Comparison of ENCODE assay signal across 1 cellular context in the genomic region with DNA sequence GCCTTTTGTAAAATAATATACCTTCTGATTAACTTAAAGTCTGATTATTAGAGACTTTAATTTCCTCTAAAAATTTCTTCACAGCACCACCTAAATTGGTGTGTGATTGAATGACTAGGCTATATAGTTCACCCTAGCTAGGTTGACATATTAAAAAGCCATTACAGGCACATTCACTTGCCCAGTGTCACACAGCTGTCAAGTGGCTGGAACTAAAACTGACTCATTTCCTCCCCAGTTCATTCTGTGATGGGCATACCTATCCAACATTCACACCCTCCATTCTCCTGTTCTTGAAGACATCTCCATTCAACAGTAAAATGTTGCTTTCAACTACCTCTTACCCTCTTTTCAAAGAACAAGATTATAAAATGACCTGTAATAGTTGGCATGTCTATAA.
TF ChIP-seq lines count a peak whose summit lies in the region.

No MANE protein-coding gene starts in this region.

TF ChIP-seq in GM12878, 131 proteins besides CTCF, POLR2A, EP300 and RAD21 (continued from another document):
- TF ChIP-seq, protein P1, sequence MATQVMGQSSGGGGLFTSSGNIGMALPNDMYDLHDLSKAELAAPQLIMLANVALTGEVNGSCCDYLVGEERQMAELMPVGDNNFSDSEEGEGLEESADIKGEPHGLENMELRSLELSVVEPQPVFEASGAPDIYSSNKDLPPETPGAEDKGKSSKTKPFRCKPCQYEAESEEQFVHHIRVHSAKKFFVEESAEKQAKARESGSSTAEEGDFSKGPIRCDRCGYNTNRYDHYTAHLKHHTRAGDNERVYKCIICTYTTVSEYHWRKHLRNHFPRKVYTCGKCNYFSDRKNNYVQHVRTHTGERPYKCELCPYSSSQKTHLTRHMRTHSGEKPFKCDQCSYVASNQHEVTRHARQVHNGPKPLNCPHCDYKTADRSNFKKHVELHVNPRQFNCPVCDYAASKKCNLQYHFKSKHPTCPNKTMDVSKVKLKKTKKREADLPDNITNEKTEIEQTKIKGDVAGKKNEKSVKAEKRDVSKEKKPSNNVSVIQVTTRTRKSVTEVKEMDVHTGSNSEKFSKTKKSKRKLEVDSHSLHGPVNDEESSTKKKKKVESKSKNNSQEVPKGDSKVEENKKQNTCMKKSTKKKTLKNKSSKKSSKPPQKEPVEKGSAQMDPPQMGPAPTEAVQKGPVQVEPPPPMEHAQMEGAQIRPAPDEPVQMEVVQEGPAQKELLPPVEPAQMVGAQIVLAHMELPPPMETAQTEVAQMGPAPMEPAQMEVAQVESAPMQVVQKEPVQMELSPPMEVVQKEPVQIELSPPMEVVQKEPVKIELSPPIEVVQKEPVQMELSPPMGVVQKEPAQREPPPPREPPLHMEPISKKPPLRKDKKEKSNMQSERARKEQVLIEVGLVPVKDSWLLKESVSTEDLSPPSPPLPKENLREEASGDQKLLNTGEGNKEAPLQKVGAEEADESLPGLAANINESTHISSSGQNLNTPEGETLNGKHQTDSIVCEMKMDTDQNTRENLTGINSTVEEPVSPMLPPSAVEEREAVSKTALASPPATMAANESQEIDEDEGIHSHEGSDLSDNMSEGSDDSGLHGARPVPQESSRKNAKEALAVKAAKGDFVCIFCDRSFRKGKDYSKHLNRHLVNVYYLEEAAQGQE (IDR thresholded peaks at IDR 0.05; ENCODE audit: low read depth, low read length) = no peak
- TF ChIP-seq E2F4 (IDR thresholded peaks at IDR 0.05; ENCODE audit: low read depth, low read length) = no peak
- TF ChIP-seq RFX5 (IDR thresholded peaks at IDR 0.05; ENCODE audit: low read depth, low read length) = no peak
- TF ChIP-seq ZNF217 (IDR thresholded peaks at IDR 0.05) = no peak
- TF ChIP-seq, protein P2, sequence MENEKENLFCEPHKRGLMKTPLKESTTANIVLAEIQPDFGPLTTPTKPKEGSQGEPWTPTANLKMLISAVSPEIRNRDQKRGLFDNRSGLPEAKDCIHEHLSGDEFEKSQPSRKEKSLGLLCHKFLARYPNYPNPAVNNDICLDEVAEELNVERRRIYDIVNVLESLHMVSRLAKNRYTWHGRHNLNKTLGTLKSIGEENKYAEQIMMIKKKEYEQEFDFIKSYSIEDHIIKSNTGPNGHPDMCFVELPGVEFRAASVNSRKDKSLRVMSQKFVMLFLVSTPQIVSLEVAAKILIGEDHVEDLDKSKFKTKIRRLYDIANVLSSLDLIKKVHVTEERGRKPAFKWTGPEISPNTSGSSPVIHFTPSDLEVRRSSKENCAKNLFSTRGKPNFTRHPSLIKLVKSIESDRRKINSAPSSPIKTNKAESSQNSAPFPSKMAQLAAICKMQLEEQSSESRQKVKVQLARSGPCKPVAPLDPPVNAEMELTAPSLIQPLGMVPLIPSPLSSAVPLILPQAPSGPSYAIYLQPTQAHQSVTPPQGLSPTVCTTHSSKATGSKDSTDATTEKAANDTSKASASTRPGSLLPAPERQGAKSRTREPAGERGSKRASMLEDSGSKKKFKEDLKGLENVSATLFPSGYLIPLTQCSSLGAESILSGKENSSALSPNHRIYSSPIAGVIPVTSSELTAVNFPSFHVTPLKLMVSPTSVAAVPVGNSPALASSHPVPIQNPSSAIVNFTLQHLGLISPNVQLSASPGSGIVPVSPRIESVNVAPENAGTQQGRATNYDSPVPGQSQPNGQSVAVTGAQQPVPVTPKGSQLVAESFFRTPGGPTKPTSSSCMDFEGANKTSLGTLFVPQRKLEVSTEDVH (IDR thresholded peaks at IDR 0.05; ENCODE audit: low read depth, partially characterized antibody) = no peak
